Comparison of ENCODE assay signal across 18 cellular contexts in the genomic region with DNA sequence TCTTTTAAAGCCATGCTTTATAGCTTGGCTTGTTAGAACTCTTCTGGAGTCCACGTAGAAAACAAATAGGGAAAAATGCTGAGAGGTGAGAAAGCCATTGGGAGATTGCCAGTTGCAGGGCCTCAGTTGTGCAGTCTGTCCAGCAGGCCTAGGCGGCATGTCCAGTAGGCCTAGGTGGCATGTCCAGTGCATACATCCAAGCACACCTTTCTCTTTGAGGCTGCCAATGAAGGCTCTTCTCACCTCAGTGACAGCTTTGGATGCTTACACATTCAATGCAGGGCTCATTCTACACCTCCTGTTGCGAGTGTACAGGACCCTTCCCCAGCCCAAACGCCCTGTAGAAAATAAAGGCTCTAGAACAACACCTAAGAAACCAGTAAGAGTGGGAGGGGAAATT.
"Had no signal": no experiment of that assay in that cellular context is flagged by ENCODE, and none has a peak within 500 bp of the region (broad histone marks: within the 10 kb centered on the region; RNA-seq: fewer than 3 reads in every experiment).

No MANE protein-coding gene starts in this region.

- DNase-seq: activated CD4-positive, alpha-beta T cell treated with anti-CD3 and anti-CD28 coated beads for 1 hour; activated CD4-positive, alpha-beta T cell treated with anti-CD3 and anti-CD28 coated beads, Interleukin-2, amount 50 U/mL, for 1 hour; activated naive CD4-positive, alpha-beta T cell; body of pancreas; heart left ventricle; left ventricle myocardium superior; mammary epithelial cell; midbrain; natural killer cell; stimulated activated CD4-positive, alpha-beta T cell treated with anti-CD3 and anti-CD28 coated beads, Interleukin-12 subunit alpha, Interleukin-12 subunit beta, amount 100 ng/mL, for 4 hours; stimulated activated CD4-positive, alpha-beta T cell treated with anti-CD3 and anti-CD28 coated beads, Interleukin-1b, Interleukin-23, amount 100 ng/mL, for 48 hours; tibial artery had no signal

- H3K27me3 ChIP-seq: body of pancreas, heart left ventricle, tibial artery had no signal

- H3K4me1 Mint-ChIP-seq: natural killer cell had no signal

- H3K4me3 Mint-ChIP-seq: natural killer cell; stimulated activated naive CD8-positive, alpha-beta T cell treated with anti-CD3 and anti-CD28 coated beads, Interleukin-15, Interleukin-2, amounts not matched to agents 100 ng/mL and 50 ng/mL, for 24 hours had no signal

- H3K27ac Mint-ChIP-seq: natural killer cell had no signal

- H3K4me1 ChIP-seq: body of pancreas had no signal

- H3K9me3 ChIP-seq: body of pancreas, heart left ventricle, psoas muscle, tibial artery had no signal

- H3K4me3 ChIP-seq: body of pancreas, heart left ventricle, psoas muscle, tibial artery had no signal

- ATAC-seq: body of pancreas, heart left ventricle, left ventricle myocardium superior, natural killer cell, psoas muscle, right cardiac atrium had no signal

- H3K27ac ChIP-seq: body of pancreas, heart left ventricle, psoas muscle, tibial artery had no signal

- H3K27me3 Mint-ChIP-seq: stimulated activated naive CD8-positive, alpha-beta T cell treated with anti-CD3 and anti-CD28 coated beads, Interleukin-15, Interleukin-2, amounts not matched to agents 100 ng/mL and 50 ng/mL, for 24 hours had no signal

- H3K9me3 Mint-ChIP-seq: natural killer cell; stimulated activated naive CD8-positive, alpha-beta T cell treated with anti-CD3 and anti-CD28 coated beads, Interleukin-15, Interleukin-2, amounts not matched to agents 100 ng/mL and 50 ng/mL, for 24 hours had no signal

- FAIRE-seq: islet of Langerhans, TTC549, urothelium cell line had no signal
